Comparison of ENCODE assay signal across 22 cellular contexts in the genomic region with DNA sequence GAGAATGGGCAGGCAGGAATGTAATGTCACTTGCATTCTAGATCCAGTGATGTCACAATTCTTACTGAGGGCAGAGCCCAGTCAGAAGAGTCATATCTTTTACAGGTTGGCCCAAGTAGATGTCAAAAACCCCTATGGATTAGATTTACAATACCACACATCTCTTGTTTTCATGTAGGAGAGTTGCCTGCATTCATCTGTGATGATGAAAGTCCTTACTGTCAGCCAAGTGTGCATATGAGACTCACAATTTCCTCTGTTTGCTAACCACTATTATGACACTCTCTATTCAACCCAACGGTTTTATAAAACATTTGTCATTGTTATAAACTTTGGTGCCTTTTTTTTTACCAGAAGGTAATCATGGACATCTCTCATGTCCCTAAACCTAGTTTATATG.
DNase-seq lines count a peak whose midpoint lies in the region; ATAC-seq and TF ChIP-seq lines count a peak whose summit lies in the region.
"Had no signal": no experiment of that assay in that cellular context is flagged by ENCODE, and none has a peak within 500 bp of the region (broad histone marks: within the 10 kb centered on the region; RNA-seq: fewer than 3 reads in every experiment).

No MANE protein-coding gene starts in this region.

- DNase-seq in AG10803 (ENCODE audit: low read depth) = peak; percentile 67
- peak; percentile 9 for DNase-seq in HCEC 1CT
- DNase-seq in foreskin fibroblast = peak; percentile 16 to 28
- no peak for DNase-seq in DMS153 (lab: John Stamatoyannopoulos, UW)
- no peak for DNase-seq in SIG-M5 treated with dmso at 0.1 percent for 504 hours (lab: John Stamatoyannopoulos, UW; ENCODE audit: unreplicated experiment)
- no peak for DNase-seq in NCI-H2107 treated with DMSO at 0.1 percent for 48 hours (lab: John Stamatoyannopoulos, UW; ENCODE audit: unreplicated experiment)
- DNase-seq: 8988T; ACHN; CD4-positive, CD25-positive, alpha-beta regulatory T cell; DMS53; H7; KBM-7; NCI-H1105 treated with DMSO at 0.1 percent for 48 hours; NCI-H2029; NCI-H446 treated with DMSO at 0.1 percent for 48 hours; NCI-H526; NCI-H82; SHP77 had no signal

- H3K27me3 Mint-ChIP-seq in activated T-helper 17 cell treated with anti-CD3 and anti-CD28 coated beads, Interleukin-2, amount 50 U/mL, for 72 hours = no peaks in the 10 kb centered on the region
- H3K27me3 Mint-ChIP-seq: CD4-positive, CD25-positive, alpha-beta regulatory T cell had no signal

- H3K4me3 ChIP-seq in AG10803 (ENCODE audit: low read length) (no peak overlapping the region), foreskin fibroblast (ENCODE audit: low read depth in 1 of 2, low read length in 2 of 2) (no peak overlapping the region)
- H3K4me3 ChIP-seq: BLaER1, GM12878 had no signal

- no peaks in the 10 kb centered on the region for H3K36me3 Mint-ChIP-seq in activated T-helper 17 cell treated with anti-CD3 and anti-CD28 coated beads, Interleukin-2, amount 50 U/mL, for 72 hours (ENCODE audit: low read depth)
- H3K36me3 Mint-ChIP-seq: CD4-positive, CD25-positive, alpha-beta regulatory T cell had no signal

- H3K9me3 Mint-ChIP-seq in activated T-helper 17 cell treated with anti-CD3 and anti-CD28 coated beads, Interleukin-2, amount 50 U/mL, for 72 hours = no peaks in the 10 kb centered on the region
- H3K9me3 Mint-ChIP-seq: CD4-positive, CD25-positive, alpha-beta regulatory T cell had no signal

- no peaks in the 10 kb centered on the region for H3K4me1 Mint-ChIP-seq in activated T-helper 17 cell treated with anti-CD3 and anti-CD28 coated beads, Interleukin-2, amount 50 U/mL, for 72 hours
- H3K4me1 Mint-ChIP-seq: CD4-positive, CD25-positive, alpha-beta regulatory T cell had no signal

- TF ChIP-seq CTCF in AG10803 (conservative IDR thresholded peaks at IDR 0.05; ENCODE audit: low read length) = no peak
- no peak for TF ChIP-seq CTCF in foreskin fibroblast (IDR thresholded peaks at IDR 0.05; ENCODE audit: low read depth, low read length)

- no peak overlapping the region for H3K4me3 Mint-ChIP-seq in activated T-helper 17 cell treated with anti-CD3 and anti-CD28 coated beads, Interleukin-2, amount 50 U/mL, for 72 hours
- H3K4me3 Mint-ChIP-seq: CD4-positive, CD25-positive, alpha-beta regulatory T cell had no signal

- ATAC-seq in activated T-helper 17 cell treated with anti-CD3 and anti-CD28 coated beads, Interleukin-2, amount 50 U/mL, for 72 hours (replicated peaks) = peak; percentile 24
- ATAC-seq in GM19455 (IDR thresholded peaks at IDR 0.05; ENCODE audit: unreplicated experiment) = no peak
- ATAC-seq: GM12878 had no signal

- H3K27ac Mint-ChIP-seq in activated T-helper 17 cell treated with anti-CD3 and anti-CD28 coated beads, Interleukin-2, amount 50 U/mL, for 72 hours = no peak overlapping the region
- H3K27ac Mint-ChIP-seq: CD4-positive, CD25-positive, alpha-beta regulatory T cell had no signal

Comparison
In these comparisons a context has a peak if more than half of its experiments do, and no peak if none do; other contexts are left out.
1. DNase-seq: peak in AG10803 (single experiment), HCEC 1CT (single experiment) and foreskin fibroblast (2 of 2); none in DMS153 (single experiment), SIG-M5 treated with dmso at 0.1 percent for 504 hours (single experiment) and NCI-H2107 treated with DMSO at 0.1 percent for 48 hours (single experiment).